Comparison of ENCODE assay signal across 2 cellular contexts in the genomic region with DNA sequence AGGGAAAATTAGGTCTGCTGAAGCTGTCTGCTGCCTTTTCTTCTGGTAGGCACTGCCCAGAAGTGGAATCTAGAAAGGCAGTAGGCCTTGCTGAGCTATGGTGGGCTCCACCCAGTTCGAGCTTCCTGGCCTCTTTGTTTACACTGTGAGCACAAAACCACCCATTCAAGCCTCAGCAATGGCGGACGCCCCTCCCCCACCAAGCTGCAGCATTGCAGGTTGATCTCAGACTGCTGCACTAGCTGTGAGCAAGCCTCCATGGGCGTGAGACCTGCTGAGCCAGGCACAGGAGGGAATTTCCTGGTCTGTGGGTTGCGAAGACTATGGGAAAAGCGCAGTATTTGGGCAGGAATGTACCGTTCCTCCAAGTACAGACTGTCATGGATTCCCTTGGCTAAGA.
TF ChIP-seq lines count a peak whose summit lies in the region.

No MANE protein-coding gene starts in this region.

TF ChIP-seq in HepG2, 621 proteins besides CTCF, POLR2A, EP300 and RAD21 (continues in another document):
- TF ChIP-seq, protein P1, sequence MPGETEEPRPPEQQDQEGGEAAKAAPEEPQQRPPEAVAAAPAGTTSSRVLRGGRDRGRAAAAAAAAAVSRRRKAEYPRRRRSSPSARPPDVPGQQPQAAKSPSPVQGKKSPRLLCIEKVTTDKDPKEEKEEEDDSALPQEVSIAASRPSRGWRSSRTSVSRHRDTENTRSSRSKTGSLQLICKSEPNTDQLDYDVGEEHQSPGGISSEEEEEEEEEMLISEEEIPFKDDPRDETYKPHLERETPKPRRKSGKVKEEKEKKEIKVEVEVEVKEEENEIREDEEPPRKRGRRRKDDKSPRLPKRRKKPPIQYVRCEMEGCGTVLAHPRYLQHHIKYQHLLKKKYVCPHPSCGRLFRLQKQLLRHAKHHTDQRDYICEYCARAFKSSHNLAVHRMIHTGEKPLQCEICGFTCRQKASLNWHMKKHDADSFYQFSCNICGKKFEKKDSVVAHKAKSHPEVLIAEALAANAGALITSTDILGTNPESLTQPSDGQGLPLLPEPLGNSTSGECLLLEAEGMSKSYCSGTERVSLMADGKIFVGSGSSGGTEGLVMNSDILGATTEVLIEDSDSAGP (CRISPR knock-in tag; IDR thresholded peaks at IDR 0.05; ENCODE audit: borderline replicate concordance): peak; percentile 50
- TF ChIP-seq FLYWCH1 (CRISPR knock-in tag; IDR thresholded peaks at IDR 0.05) (no peak), FOXA1 (IDR thresholded peaks at IDR 0.05) (no peak), FOXA1 (CRISPR knock-in tag; IDR thresholded peaks at IDR 0.05) (peak; percentile 94), SAP130 (CRISPR knock-in tag; IDR thresholded peaks at IDR 0.05; ENCODE audit: low read depth) (peak; percentile 62; the same call in 1 of the 2 replicates), ERF (CRISPR knock-in tag; IDR thresholded peaks at IDR 0.05) (peak; percentile 55; the same call in 1 of the 2 replicates), PAXIP1 (CRISPR knock-in tag; conservative IDR thresholded peaks at IDR 0.05) (peak; percentile 65; the same call in 1 of the 2 replicates), SETDB1 (CRISPR knock-in tag; IDR thresholded peaks at IDR 0.05; ENCODE audit: borderline replicate concordance) (no peak)
- TF ChIP-seq, protein P2, sequence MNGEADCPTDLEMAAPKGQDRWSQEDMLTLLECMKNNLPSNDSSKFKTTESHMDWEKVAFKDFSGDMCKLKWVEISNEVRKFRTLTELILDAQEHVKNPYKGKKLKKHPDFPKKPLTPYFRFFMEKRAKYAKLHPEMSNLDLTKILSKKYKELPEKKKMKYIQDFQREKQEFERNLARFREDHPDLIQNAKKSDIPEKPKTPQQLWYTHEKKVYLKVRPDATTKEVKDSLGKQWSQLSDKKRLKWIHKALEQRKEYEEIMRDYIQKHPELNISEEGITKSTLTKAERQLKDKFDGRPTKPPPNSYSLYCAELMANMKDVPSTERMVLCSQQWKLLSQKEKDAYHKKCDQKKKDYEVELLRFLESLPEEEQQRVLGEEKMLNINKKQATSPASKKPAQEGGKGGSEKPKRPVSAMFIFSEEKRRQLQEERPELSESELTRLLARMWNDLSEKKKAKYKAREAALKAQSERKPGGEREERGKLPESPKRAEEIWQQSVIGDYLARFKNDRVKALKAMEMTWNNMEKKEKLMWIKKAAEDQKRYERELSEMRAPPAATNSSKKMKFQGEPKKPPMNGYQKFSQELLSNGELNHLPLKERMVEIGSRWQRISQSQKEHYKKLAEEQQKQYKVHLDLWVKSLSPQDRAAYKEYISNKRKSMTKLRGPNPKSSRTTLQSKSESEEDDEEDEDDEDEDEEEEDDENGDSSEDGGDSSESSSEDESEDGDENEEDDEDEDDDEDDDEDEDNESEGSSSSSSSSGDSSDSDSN (CRISPR knock-in tag; IDR thresholded peaks at IDR 0.05): peak; percentile 36; the same call in 1 of the 2 replicates
- TF ChIP-seq, protein P3, sequence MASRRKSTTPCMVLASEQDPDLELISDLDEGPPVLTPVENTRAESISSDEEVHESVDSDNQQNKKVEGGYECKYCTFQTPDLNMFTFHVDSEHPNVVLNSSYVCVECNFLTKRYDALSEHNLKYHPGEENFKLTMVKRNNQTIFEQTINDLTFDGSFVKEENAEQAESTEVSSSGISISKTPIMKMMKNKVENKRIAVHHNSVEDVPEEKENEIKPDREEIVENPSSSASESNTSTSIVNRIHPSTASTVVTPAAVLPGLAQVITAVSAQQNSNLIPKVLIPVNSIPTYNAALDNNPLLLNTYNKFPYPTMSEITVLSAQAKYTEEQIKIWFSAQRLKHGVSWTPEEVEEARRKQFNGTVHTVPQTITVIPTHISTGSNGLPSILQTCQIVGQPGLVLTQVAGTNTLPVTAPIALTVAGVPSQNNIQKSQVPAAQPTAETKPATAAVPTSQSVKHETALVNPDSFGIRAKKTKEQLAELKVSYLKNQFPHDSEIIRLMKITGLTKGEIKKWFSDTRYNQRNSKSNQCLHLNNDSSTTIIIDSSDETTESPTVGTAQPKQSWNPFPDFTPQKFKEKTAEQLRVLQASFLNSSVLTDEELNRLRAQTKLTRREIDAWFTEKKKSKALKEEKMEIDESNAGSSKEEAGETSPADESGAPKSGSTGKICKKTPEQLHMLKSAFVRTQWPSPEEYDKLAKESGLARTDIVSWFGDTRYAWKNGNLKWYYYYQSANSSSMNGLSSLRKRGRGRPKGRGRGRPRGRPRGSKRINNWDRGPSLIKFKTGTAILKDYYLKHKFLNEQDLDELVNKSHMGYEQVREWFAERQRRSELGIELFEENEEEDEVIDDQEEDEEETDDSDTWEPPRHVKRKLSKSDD (CRISPR knock-in tag; IDR thresholded peaks at IDR 0.05; ENCODE audit: low read depth): peak; percentile 82
- TF ChIP-seq, protein P4, sequence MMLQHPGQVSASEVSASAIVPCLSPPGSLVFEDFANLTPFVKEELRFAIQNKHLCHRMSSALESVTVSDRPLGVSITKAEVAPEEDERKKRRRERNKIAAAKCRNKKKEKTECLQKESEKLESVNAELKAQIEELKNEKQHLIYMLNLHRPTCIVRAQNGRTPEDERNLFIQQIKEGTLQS (CRISPR knock-in tag; IDR thresholded peaks at IDR 0.05): no peak

TF ChIP-seq in SK-N-SH treated with all-trans-retinoic acid at 6 μM for 48 hours, 23 proteins besides CTCF, POLR2A, EP300 and RAD21 (continued from another document):
- TF ChIP-seq ARNTL (CRISPR knock-in tag; IDR thresholded peaks at IDR 0.05; ENCODE audit: borderline replicate concordance, low read depth): no peak
- no peak for TF ChIP-seq BACH2 (CRISPR knock-in tag; IDR thresholded peaks at IDR 0.05; ENCODE audit: borderline replicate concordance)
